In the genomic region with DNA sequence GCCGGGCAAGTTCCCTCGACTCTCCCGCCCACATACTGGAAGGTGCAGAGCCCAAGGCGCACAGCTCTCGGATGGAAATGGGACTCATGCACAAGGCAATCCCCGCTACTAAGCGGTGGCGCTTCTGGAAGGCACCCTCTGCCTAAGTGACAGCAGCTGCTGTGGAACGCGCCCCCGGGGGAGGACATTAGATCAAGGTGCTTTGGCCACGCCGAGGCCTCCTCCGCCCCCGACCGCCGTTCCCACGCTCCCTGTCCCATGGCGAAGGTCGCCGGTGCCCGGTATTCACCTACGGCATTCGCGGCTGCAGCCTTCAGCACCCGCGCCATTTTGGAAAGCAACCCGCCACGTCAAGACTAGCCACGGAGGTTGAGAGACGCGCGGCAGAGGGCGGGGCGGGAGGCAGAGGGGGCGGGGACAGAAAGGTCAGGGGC, we compare ENCODE assay signal across 1 cellular context.
TF ChIP-seq lines count a peak whose summit lies in the region.

A gene (minus strand): TSS at position 339 of the 434 bp plus-strand sequence. CDS start 10 bp downstream, at position 329.

TF ChIP-seq in HepG2, 621 proteins besides CTCF, POLR2A, EP300 and RAD21 (continued from another document and continues in another):
- TF ChIP-seq, protein P1, sequence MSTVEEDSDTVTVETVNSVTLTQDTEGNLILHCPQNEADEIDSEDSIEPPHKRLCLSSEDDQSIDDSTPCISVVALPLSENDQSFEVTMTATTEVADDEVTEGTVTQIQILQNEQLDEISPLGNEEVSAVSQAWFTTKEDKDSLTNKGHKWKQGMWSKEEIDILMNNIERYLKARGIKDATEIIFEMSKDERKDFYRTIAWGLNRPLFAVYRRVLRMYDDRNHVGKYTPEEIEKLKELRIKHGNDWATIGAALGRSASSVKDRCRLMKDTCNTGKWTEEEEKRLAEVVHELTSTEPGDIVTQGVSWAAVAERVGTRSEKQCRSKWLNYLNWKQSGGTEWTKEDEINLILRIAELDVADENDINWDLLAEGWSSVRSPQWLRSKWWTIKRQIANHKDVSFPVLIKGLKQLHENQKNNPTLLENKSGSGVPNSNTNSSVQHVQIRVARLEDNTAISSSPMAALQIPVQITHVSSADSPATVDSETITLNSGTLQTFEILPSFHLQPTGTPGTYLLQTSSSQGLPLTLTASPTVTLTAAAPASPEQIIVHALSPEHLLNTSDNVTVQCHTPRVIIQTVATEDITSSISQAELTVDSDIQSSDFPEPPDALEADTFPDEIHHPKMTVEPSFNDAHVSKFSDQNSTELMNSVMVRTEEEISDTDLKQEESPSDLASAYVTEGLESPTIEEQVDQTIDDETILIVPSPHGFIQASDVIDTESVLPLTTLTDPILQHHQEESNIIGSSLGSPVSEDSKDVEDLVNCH (CRISPR knock-in tag; IDR thresholded peaks at IDR 0.05): no peak
- TF ChIP-seq, protein P2, sequence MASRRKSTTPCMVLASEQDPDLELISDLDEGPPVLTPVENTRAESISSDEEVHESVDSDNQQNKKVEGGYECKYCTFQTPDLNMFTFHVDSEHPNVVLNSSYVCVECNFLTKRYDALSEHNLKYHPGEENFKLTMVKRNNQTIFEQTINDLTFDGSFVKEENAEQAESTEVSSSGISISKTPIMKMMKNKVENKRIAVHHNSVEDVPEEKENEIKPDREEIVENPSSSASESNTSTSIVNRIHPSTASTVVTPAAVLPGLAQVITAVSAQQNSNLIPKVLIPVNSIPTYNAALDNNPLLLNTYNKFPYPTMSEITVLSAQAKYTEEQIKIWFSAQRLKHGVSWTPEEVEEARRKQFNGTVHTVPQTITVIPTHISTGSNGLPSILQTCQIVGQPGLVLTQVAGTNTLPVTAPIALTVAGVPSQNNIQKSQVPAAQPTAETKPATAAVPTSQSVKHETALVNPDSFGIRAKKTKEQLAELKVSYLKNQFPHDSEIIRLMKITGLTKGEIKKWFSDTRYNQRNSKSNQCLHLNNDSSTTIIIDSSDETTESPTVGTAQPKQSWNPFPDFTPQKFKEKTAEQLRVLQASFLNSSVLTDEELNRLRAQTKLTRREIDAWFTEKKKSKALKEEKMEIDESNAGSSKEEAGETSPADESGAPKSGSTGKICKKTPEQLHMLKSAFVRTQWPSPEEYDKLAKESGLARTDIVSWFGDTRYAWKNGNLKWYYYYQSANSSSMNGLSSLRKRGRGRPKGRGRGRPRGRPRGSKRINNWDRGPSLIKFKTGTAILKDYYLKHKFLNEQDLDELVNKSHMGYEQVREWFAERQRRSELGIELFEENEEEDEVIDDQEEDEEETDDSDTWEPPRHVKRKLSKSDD (CRISPR knock-in tag; IDR thresholded peaks at IDR 0.05; ENCODE audit: low read depth): peak; percentile 96
- TF ChIP-seq HNRNPL (IDR thresholded peaks at IDR 0.05; ENCODE audit: low read depth, low read length) (0 out of 2 replicates have a peak, but pooled peaks have one; percentile 41), TGIF2 (CRISPR knock-in tag; IDR thresholded peaks at IDR 0.05) (no peak), ZNF703 (CRISPR knock-in tag; IDR thresholded peaks at IDR 0.05; ENCODE audit: borderline replicate concordance) (no peak), ZNF432 (CRISPR knock-in tag; IDR thresholded peaks at IDR 0.05; ENCODE audit: borderline replicate concordance) (no peak), ZNF839 (CRISPR knock-in tag; IDR thresholded peaks at IDR 0.05; ENCODE audit: borderline replicate concordance) (peak; percentile 54; the same call in 1 of the 2 replicates), ZNF558 (CRISPR knock-in tag; IDR thresholded peaks at IDR 0.05; ENCODE audit: borderline replicate concordance) (peak; percentile 21; the same call in 1 of the 2 replicates), SRY (CRISPR knock-in tag; IDR thresholded peaks at IDR 0.05) (peak; percentile 80), ZNF567 (CRISPR knock-in tag; IDR thresholded peaks at IDR 0.05; ENCODE audit: borderline replicate concordance) (no peak; the same call in 1 of the 2 replicates), U2AF1 (optimal IDR thresholded peaks at IDR 0.05; ENCODE audit: low read depth, low read length) (no peak), ZNF761 (CRISPR knock-in tag; conservative IDR thresholded peaks at IDR 0.05) (no peak), ZNF451 (CRISPR knock-in tag; IDR thresholded peaks at IDR 0.05) (0 out of 2 replicates have a peak, but pooled peaks have one; percentile 27), ARNT2 (CRISPR knock-in tag; IDR thresholded peaks at IDR 0.05; ENCODE audit: low read depth) (no peak; the same call in 1 of the 2 replicates), HNF4G (IDR thresholded peaks at IDR 0.05; ENCODE audit: borderline replicate concordance, low read depth, low read length) (no peak), HNF4G (CRISPR knock-in tag; IDR thresholded peaks at IDR 0.05; ENCODE audit: borderline replicate concordance, low read depth) (peak; percentile 45), CENPX (CRISPR knock-in tag; IDR thresholded peaks at IDR 0.05) (no peak), ZNF317 (CRISPR knock-in tag; IDR thresholded peaks at IDR 0.05) (peak; percentile 68; the same call in 1 of the 2 replicates), CBX5 (CRISPR knock-in tag; IDR thresholded peaks at IDR 0.05; ENCODE audit: borderline replicate concordance) (no peak), SMC3 (IDR thresholded peaks at IDR 0.05; ENCODE audit: low read length) (no peak), SRSF4 (IDR thresholded peaks at IDR 0.05; ENCODE audit: low read depth, low read length, poor library complexity, severe bottlenecking) (no peak), KLF9 (CRISPR knock-in tag; IDR thresholded peaks at IDR 0.05; ENCODE audit: low read depth) (no peak; the same call in 1 of the 2 replicates), SRF (IDR thresholded peaks at IDR 0.05; ENCODE audit: low read depth, low read length) (no peak), ZNF570 (CRISPR knock-in tag; IDR thresholded peaks at IDR 0.05; ENCODE audit: borderline replicate concordance) (peak; percentile 83; the same call in 1 of the 2 replicates), ZNF296 (CRISPR knock-in tag; conservative IDR thresholded peaks at IDR 0.05) (peak; percentile 20; the same call in 1 of the 2 replicates), MED13 (CRISPR knock-in tag; IDR thresholded peaks at IDR 0.05) (peak; percentile 87; the same call in 1 of the 2 replicates), SOX5 (CRISPR knock-in tag; IDR thresholded peaks at IDR 0.05; ENCODE audit: borderline replicate concordance) (no peak; the same call in 1 of the 2 replicates)
- TF ChIP-seq, protein P3, sequence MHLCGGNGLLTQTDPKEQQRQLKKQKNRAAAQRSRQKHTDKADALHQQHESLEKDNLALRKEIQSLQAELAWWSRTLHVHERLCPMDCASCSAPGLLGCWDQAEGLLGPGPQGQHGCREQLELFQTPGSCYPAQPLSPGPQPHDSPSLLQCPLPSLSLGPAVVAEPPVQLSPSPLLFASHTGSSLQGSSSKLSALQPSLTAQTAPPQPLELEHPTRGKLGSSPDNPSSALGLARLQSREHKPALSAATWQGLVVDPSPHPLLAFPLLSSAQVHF (CRISPR knock-in tag; IDR thresholded peaks at IDR 0.05): peak; percentile 84
- TF ChIP-seq, protein P4, sequence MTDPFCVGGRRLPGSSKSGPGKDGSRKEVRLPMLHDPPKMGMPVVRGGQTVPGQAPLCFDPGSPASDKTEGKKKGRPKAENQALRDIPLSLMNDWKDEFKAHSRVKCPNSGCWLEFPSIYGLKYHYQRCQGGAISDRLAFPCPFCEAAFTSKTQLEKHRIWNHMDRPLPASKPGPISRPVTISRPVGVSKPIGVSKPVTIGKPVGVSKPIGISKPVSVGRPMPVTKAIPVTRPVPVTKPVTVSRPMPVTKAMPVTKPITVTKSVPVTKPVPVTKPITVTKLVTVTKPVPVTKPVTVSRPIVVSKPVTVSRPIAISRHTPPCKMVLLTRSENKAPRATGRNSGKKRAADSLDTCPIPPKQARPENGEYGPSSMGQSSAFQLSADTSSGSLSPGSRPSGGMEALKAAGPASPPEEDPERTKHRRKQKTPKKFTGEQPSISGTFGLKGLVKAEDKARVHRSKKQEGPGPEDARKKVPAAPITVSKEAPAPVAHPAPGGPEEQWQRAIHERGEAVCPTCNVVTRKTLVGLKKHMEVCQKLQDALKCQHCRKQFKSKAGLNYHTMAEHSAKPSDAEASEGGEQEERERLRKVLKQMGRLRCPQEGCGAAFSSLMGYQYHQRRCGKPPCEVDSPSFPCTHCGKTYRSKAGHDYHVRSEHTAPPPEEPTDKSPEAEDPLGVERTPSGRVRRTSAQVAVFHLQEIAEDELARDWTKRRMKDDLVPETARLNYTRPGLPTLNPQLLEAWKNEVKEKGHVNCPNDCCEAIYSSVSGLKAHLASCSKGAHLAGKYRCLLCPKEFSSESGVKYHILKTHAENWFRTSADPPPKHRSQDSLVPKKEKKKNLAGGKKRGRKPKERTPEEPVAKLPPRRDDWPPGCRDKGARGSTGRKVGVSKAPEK (CRISPR knock-in tag; IDR thresholded peaks at IDR 0.05; ENCODE audit: borderline replicate concordance): no peak
- TF ChIP-seq, protein P5, sequence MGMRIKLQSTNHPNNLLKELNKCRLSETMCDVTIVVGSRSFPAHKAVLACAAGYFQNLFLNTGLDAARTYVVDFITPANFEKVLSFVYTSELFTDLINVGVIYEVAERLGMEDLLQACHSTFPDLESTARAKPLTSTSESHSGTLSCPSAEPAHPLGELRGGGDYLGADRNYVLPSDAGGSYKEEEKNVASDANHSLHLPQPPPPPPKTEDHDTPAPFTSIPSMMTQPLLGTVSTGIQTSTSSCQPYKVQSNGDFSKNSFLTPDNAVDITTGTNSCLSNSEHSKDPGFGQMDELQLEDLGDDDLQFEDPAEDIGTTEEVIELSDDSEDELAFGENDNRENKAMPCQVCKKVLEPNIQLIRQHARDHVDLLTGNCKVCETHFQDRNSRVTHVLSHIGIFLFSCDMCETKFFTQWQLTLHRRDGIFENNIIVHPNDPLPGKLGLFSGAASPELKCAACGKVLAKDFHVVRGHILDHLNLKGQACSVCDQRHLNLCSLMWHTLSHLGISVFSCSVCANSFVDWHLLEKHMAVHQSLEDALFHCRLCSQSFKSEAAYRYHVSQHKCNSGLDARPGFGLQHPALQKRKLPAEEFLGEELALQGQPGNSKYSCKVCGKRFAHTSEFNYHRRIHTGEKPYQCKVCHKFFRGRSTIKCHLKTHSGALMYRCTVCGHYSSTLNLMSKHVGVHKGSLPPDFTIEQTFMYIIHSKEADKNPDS (CRISPR knock-in tag; IDR thresholded peaks at IDR 0.05): no peak
- TF ChIP-seq, protein P6, sequence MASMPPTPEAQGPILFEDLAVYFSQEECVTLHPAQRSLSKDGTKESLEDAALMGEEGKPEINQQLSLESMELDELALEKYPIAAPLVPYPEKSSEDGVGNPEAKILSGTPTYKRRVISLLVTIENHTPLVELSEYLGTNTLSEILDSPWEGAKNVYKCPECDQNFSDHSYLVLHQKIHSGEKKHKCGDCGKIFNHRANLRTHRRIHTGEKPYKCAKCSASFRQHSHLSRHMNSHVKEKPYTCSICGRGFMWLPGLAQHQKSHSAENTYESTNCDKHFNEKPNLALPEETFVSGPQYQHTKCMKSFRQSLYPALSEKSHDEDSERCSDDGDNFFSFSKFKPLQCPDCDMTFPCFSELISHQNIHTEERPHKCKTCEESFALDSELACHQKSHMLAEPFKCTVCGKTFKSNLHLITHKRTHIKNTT (CRISPR knock-in tag; IDR thresholded peaks at IDR 0.05): no peak
- TF ChIP-seq, protein P7, sequence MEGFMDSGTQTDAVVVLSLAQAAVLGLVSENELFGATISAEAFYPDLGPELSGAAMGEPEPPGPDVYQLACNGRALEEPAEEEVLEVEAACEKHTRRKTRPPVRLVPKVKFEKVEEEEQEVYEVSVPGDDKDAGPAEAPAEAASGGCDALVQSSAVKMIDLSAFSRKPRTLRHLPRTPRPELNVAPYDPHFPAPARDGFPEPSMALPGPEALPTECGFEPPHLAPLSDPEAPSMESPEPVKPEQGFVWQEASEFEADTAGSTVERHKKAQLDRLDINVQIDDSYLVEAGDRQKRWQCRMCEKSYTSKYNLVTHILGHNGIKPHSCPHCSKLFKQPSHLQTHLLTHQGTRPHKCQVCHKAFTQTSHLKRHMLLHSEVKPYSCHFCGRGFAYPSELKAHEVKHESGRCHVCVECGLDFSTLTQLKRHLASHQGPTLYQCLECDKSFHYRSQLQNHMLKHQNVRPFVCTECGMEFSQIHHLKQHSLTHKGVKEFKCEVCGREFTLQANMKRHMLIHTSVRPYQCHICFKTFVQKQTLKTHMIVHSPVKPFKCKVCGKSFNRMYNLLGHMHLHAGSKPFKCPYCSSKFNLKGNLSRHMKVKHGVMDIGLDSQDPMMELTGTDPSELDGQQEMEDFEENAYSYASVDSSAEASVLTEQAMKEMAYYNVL (CRISPR knock-in tag; IDR thresholded peaks at IDR 0.05; ENCODE audit: borderline replicate concordance): no peak
- TF ChIP-seq, protein P8, sequence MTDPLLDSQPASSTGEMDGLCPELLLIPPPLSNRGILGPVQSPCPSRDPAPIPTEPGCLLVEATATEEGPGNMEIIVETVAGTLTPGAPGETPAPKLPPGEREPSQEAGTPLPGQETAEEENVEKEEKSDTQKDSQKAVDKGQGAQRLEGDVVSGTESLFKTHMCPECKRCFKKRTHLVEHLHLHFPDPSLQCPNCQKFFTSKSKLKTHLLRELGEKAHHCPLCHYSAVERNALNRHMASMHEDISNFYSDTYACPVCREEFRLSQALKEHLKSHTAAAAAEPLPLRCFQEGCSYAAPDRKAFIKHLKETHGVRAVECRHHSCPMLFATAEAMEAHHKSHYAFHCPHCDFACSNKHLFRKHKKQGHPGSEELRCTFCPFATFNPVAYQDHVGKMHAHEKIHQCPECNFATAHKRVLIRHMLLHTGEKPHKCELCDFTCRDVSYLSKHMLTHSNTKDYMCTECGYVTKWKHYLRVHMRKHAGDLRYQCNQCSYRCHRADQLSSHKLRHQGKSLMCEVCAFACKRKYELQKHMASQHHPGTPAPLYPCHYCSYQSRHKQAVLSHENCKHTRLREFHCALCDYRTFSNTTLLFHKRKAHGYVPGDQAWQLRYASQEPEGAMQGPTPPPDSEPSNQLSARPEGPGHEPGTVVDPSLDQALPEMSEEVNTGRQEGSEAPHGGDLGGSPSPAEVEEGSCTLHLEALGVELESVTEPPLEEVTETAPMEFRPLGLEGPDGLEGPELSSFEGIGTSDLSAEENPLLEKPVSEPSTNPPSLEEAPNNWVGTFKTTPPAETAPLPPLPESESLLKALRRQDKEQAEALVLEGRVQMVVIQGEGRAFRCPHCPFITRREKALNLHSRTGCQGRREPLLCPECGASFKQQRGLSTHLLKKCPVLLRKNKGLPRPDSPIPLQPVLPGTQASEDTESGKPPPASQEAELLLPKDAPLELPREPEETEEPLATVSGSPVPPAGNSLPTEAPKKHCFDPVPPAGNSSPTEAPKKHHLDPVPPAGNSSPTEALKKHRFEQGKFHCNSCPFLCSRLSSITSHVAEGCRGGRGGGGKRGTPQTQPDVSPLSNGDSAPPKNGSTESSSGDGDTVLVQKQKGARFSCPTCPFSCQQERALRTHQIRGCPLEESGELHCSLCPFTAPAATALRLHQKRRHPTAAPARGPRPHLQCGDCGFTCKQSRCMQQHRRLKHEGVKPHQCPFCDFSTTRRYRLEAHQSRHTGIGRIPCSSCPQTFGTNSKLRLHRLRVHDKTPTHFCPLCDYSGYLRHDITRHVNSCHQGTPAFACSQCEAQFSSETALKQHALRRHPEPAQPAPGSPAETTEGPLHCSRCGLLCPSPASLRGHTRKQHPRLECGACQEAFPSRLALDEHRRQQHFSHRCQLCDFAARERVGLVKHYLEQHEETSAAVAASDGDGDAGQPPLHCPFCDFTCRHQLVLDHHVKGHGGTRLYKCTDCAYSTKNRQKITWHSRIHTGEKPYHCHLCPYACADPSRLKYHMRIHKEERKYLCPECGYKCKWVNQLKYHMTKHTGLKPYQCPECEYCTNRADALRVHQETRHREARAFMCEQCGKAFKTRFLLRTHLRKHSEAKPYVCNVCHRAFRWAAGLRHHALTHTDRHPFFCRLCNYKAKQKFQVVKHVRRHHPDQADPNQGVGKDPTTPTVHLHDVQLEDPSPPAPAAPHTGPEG (CRISPR knock-in tag; IDR thresholded peaks at IDR 0.05): no peak
- TF ChIP-seq, protein P9, sequence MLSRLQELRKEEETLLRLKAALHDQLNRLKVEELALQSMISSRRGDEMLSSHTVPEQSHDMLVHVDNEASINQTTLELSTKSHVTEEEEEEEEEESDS (CRISPR knock-in tag; IDR thresholded peaks at IDR 0.05; ENCODE audit: borderline replicate concordance): no peak
